ENCODE assay signal across 29 cellular contexts in genomic region chr1:23682946-23683345, GRCh38.
"Had no signal": no experiment of that assay in that cellular context is flagged by ENCODE, and none has a peak within 500 bp of the region (broad histone marks: within the 10 kb centered on the region; RNA-seq: fewer than 3 reads in every experiment).

No MANE protein-coding gene starts in this region.

- H3K36me3 ChIP-seq: colonic mucosa, esophagus muscularis mucosa, esophagus squamous epithelium, gastrocnemius medialis, gastroesophageal sphincter, heart left ventricle, heart right ventricle had no signal

- H3K79me2 ChIP-seq: hepatocyte had no signal

- ATAC-seq: effector memory CD8-positive, alpha-beta T cell; esophagus mucosa; foreskin keratinocyte; gastrocnemius medialis; gastroesophageal sphincter; heart left ventricle; heart right ventricle had no signal

- H3K27me3 ChIP-seq: colonic mucosa had no signal

- H3K4me1 ChIP-seq: colonic mucosa, esophagus muscularis mucosa, esophagus squamous epithelium, foreskin keratinocyte, gastrocnemius medialis, gastroesophageal sphincter, heart left ventricle, heart right ventricle had no signal

- DNase-seq: colonic mucosa; cortex of kidney; dermis blood vessel endothelial cell; dorsolateral prefrontal cortex; effector CD4-positive, alpha-beta T cell; effector CD8-positive, alpha-beta T cell; effector memory CD4-positive, alpha-beta T cell; effector memory CD8-positive, alpha-beta T cell; endodermal cell; erythroblast; esophagus squamous epithelium; foreskin fibroblast; foreskin keratinocyte; foreskin melanocyte; gastrocnemius medialis; glutamatergic neuron; head of caudate nucleus; heart left ventricle; heart right ventricle had no signal

- FAIRE-seq: colon, endometrium, endothelial cell of umbilical vein, frontal cortex had no signal

- H2AFZ ChIP-seq: hepatocyte had no signal

- H3K9me3 ChIP-seq: colonic mucosa, esophagus muscularis mucosa, esophagus squamous epithelium, gastrocnemius medialis, gastroesophageal sphincter, heart left ventricle, heart right ventricle had no signal

- H3K27ac ChIP-seq: colonic mucosa, coronary artery, dorsolateral prefrontal cortex, epithelial cell of prostate, esophagus muscularis mucosa, esophagus squamous epithelium, foreskin keratinocyte, gastrocnemius medialis, gastroesophageal sphincter, heart left ventricle, heart right ventricle, hepatocyte had no signal

- H3K4me3 ChIP-seq: colonic mucosa, coronary artery, dorsolateral prefrontal cortex, esophagus muscularis mucosa, esophagus squamous epithelium, gastrocnemius medialis, gastroesophageal sphincter, heart left ventricle, heart right ventricle, hepatocyte had no signal

- H3K4me2 ChIP-seq: hepatocyte had no signal
